28 cellular contexts compared by ENCODE assay signal in genomic region chr22:35899736-35900135, GRCh38.
DNase-seq lines count a peak whose midpoint lies in the region; ATAC-seq and TF ChIP-seq lines count a peak whose summit lies in the region.
"Had no signal": no experiment of that assay in that cellular context is flagged by ENCODE, and none has a peak within 500 bp of the region (broad histone marks: within the 10 kb centered on the region; RNA-seq: fewer than 3 reads in every experiment).

No MANE protein-coding gene starts in this region.

- TF ChIP-seq CTCF in breast epithelium (IDR thresholded peaks at IDR 0.05) (no peak), MCF 10A (IDR thresholded peaks at IDR 0.05; ENCODE audit: unreplicated experiment) (no peak), RWPE2 (IDR thresholded peaks at IDR 0.05; ENCODE audit: poor library complexity, severe bottlenecking) (no peak), fibroblast of the aortic adventitia (IDR thresholded peaks at IDR 0.05; ENCODE audit: insufficient read depth, low read length) (no peak), gastrocnemius medialis (IDR thresholded peaks at IDR 0.05 in 4 of 5, conservative IDR thresholded peaks at IDR 0.05 in 1 of 5) (no peak), ovary (IDR thresholded peaks at IDR 0.05) (no peak)

- H3K9me3 Mint-ChIP-seq in MCF 10A (ENCODE audit: unreplicated experiment), result no peaks in the 10 kb centered on the region
- H3K9me3 Mint-ChIP-seq: naive B cell; stimulated activated naive CD8-positive, alpha-beta T cell treated with anti-CD3 and anti-CD28 coated beads, Interleukin-15, amount 100 ng/mL, for 72 hours had no signal

- no peaks in the 10 kb centered on the region for H3K36me3 Mint-ChIP-seq in MCF 10A (ENCODE audit: insufficient read depth, unreplicated experiment)
- H3K36me3 Mint-ChIP-seq: naive B cell had no signal

- no peaks in the 10 kb centered on the region for H3K9me3 ChIP-seq in breast epithelium
- no peaks in the 10 kb centered on the region for H3K9me3 ChIP-seq in RWPE2 (ENCODE audit: severe bottlenecking)
- no peaks in the 10 kb centered on the region for H3K9me3 ChIP-seq in gastrocnemius medialis
- no peaks in the 10 kb centered on the region for H3K9me3 ChIP-seq in ovary
- H3K9me3 ChIP-seq: Caco-2, colonic mucosa, tibial artery had no signal

- intact Hi-C loops in breast epithelium (cut with DNase I; ENCODE audit: low total_unique reads) (no loop called here), MCF 10A (cut with micrococcal nuclease) (no loop called here), gastrocnemius medialis (cut with DNase I; ENCODE audit: low total_unique reads) (no loop called here), ovary (cut with DNase I) (loop anchor here in 2 of 4 donors (10.0 kb wide), 1 partner anchor 55 kb away; no protein-coding TSS in a partner anchor)

- no peak for TF ChIP-seq EP300 in ovary (IDR thresholded peaks at IDR 0.05)

- CTCF ChIA-PET in MCF 10A (lab: Yijun Ruan, JAX), result interaction anchor here (1.0 to 3.5 kb wide), 3 partner anchors 16 to 166 kb away, joined by 3 to 17 read pairs (median 3); no protein-coding TSS in a partner anchor

- H3K4me1 ChIP-seq in breast epithelium (peaks cover 3 to 5% of the 10 kb centered on the region in 2 donors), RWPE2 (ENCODE audit: insufficient read depth, poor library complexity, severe bottlenecking) (peaks cover 41% of the 10 kb centered on the region), gastrocnemius medialis (peaks cover 40 to 49% of the 10 kb centered on the region in 2 donors), ovary (ENCODE audit: insufficient read depth) (peaks cover 18% of the 10 kb centered on the region)

- H3K27me3 ChIP-seq in breast epithelium (no peaks in the 10 kb centered on the region), RWPE2 (ENCODE audit: insufficient read depth, poor library complexity, severe bottlenecking) (no peaks in the 10 kb centered on the region), gastrocnemius medialis (no peaks in the 10 kb centered on the region), ovary (no peaks in the 10 kb centered on the region)
- H3K27me3 ChIP-seq: colonic mucosa, tibial artery had no signal

- no peak overlapping the region for H3K4me3 ChIP-seq in breast epithelium
- no peak overlapping the region for H3K4me3 ChIP-seq in RWPE2 (ENCODE audit: severe bottlenecking)
- no peak overlapping the region for H3K4me3 ChIP-seq in fibroblast of the aortic adventitia (ENCODE audit: low read depth, low read length)
- H3K4me3 ChIP-seq in gastrocnemius medialis, result no peak overlapping the region
- no peak overlapping the region for H3K4me3 ChIP-seq in ovary
- H3K4me3 ChIP-seq: colonic mucosa, K562, tibial artery had no signal

- peaks cover 52% of the 10 kb centered on the region for H3K4me1 Mint-ChIP-seq in MCF 10A (ENCODE audit: insufficient read depth, unreplicated experiment)

- TF ChIP-seq POLR2A in breast epithelium (IDR thresholded peaks at IDR 0.05), result no peak
- no peak for TF ChIP-seq POLR2A in gastrocnemius medialis (IDR thresholded peaks at IDR 0.05)
- no peak for TF ChIP-seq POLR2A in ovary (IDR thresholded peaks at IDR 0.05)

- H3K36me3 ChIP-seq in breast epithelium (no peaks in the 10 kb centered on the region), RWPE2 (ENCODE audit: low read depth) (no peaks in the 10 kb centered on the region), gastrocnemius medialis (no peaks in the 10 kb centered on the region), ovary (no peaks in the 10 kb centered on the region)
- H3K36me3 ChIP-seq: colonic mucosa, tibial artery had no signal

- ATAC-seq in RWPE2 (ENCODE audit: low read depth) (no peak), gastrocnemius medialis (no peak), HG03460 (IDR thresholded peaks at IDR 0.05; ENCODE audit: unreplicated experiment) (no peak), GM18519 (IDR thresholded peaks at IDR 0.05; ENCODE audit: low FRiP score, unreplicated experiment) (no peak)
- ATAC-seq: K562; PC-3; stimulated activated naive CD8-positive, alpha-beta T cell treated with anti-CD3 and anti-CD28 coated beads, Interleukin-15, amount 100 ng/mL, for 72 hours had no signal

- in situ Hi-C loops in gastrocnemius medialis (cut with MboI; ENCODE audit: low sequenced_read_pairs in 4 of 4), result loop anchor here in 3 of 4 donors (25.0 kb wide), 2 partner anchors 137 to 262 kb away; partner anchors contain the start of gene APOL6 (in 1 of the 3)

- no peak overlapping the region for H3K4me3 Mint-ChIP-seq in MCF 10A (ENCODE audit: unreplicated experiment)
- H3K4me3 Mint-ChIP-seq: B cell; naive B cell; stimulated activated naive CD8-positive, alpha-beta T cell treated with anti-CD3 and anti-CD28 coated beads, Interleukin-15, amount 100 ng/mL, for 72 hours had no signal

- H3K27me3 Mint-ChIP-seq in MCF 10A (ENCODE audit: insufficient read depth, unreplicated experiment), result no peaks in the 10 kb centered on the region

- H3K27ac Mint-ChIP-seq in MCF 10A (ENCODE audit: low read depth, unreplicated experiment), result no peak overlapping the region
- H3K27ac Mint-ChIP-seq: B cell; naive B cell; stimulated activated naive CD8-positive, alpha-beta T cell treated with anti-CD3 and anti-CD28 coated beads, Interleukin-15, amount 100 ng/mL, for 72 hours had no signal

- POLR2A ChIA-PET in MCF 10A (lab: Yijun Ruan, JAX), result interaction anchor here (0.6 to 7.4 kb wide), 4 partner anchors 8 to 63 kb away, joined by 3 to 78 read pairs (median 18); no protein-coding TSS in a partner anchor

- DNase-seq in breast epithelium (ENCODE audit: low spot score in 2 of 2) (no peak), MCF 10A (ENCODE audit: unreplicated experiment) (no peak), RWPE2 (ENCODE audit: low spot score) (no peak), fibroblast of the aortic adventitia (ENCODE audit: low read depth) (peak; percentile 32), gastrocnemius medialis (no peak), ovary (no peak)
- DNase-seq: 8988T; activated gamma-delta T cell; colonic mucosa; DMS79; GF-D8; kidney glomerular epithelial cell; MM.1S; naive B cell; NCI-H1417; NCI-H2107; NCI-H446 treated with DMSO at 0.1 percent for 48 hours; occipital lobe; PC-3; SIG-M5; stimulated activated naive CD8-positive, alpha-beta T cell treated with anti-CD3 and anti-CD28 coated beads, Interleukin-15, amount 100 ng/mL, for 72 hours; T-helper 1 cell; tibial artery had no signal

- H3K27ac ChIP-seq in breast epithelium (peak overlapping the region; percentile 6 to 21), RWPE2 (ENCODE audit: poor library complexity, severe bottlenecking) (peak overlapping the region; percentile 76), gastrocnemius medialis (peak overlapping the region in 3 of 4 donors; percentile 43 to 57 (median 55)), ovary (no peak overlapping the region)
- H3K27ac ChIP-seq: colonic mucosa, tibial artery had no signal

- BruUV-seq in MCF 10A (replicated peaks; lab: Mats Ljungman, UMichigan), result no TSS peak

Comparison
In these comparisons a context has a peak if more than half of its experiments do, and no peak if none do; other contexts are left out.
1. H3K27ac ChIP-seq: peak in breast epithelium (2 of 2), RWPE2 (single experiment) and gastrocnemius medialis (3 of 4); none in ovary (0 of 2).